In genomic region chr19:38224014-38224862, GRCh38 we compare ENCODE assay signal across 1 cellular context.
TF ChIP-seq lines count a peak whose summit lies in the region.

Gene DPF1, minus strand, starts transcription at chr19:38224222. Its CDS starts 80 bp downstream, at chr19:38224142.

TF ChIP-seq in K562, 482 proteins besides CTCF, POLR2A, EP300 and RAD21 (continued from another document and continues in another):
- TF ChIP-seq MTF1 (CRISPR knock-in tag; IDR thresholded peaks at IDR 0.05; ENCODE audit: borderline replicate concordance) (no peak), ZNF3 (CRISPR knock-in tag; IDR thresholded peaks at IDR 0.05) (no peak), ATF1 (CRISPR knock-in tag; IDR thresholded peaks at IDR 0.05) (no peak), ATF1 (tag; IDR thresholded peaks at IDR 0.05) (peak; percentile 79), PML (IDR thresholded peaks at IDR 0.05; ENCODE audit: low read length) (no peak), ETS2 (tag; IDR thresholded peaks at IDR 0.05; ENCODE audit: borderline replicate concordance, poor library complexity, severe bottlenecking) (no peak), SIN3A (IDR thresholded peaks at IDR 0.05; ENCODE audit: borderline replicate concordance in 2 of 2, control insufficient read depth in 1 of 2, low read depth in 2 of 2, low read length in 2 of 2) (peak; percentile 44 to 54; a peak in 1 of 4 replicates), MTA2 (IDR thresholded peaks at IDR 0.05; ENCODE audit: low read depth) (peak; percentile 32), KAT8 (IDR thresholded peaks at IDR 0.05; ENCODE audit: low read depth) (no peak), KLF1 (tag; IDR thresholded peaks at IDR 0.05) (no peak), ZNF561 (CRISPR knock-in tag; conservative IDR thresholded peaks at IDR 0.05) (no peak), ZHX1 (conservative IDR thresholded peaks at IDR 0.05; ENCODE audit: low read length) (no peak), ZNF124 (CRISPR knock-in tag; IDR thresholded peaks at IDR 0.05) (no peak), ETV6 (IDR thresholded peaks at IDR 0.05; ENCODE audit: borderline replicate concordance in 1 of 2, low read depth in 2 of 2, low read length in 1 of 2) (no peak), ETV6 (CRISPR knock-in tag; IDR thresholded peaks at IDR 0.05; ENCODE audit: borderline replicate concordance) (no peak), MCM5 (IDR thresholded peaks at IDR 0.05; ENCODE audit: low read depth) (no peak), HDAC1 (IDR thresholded peaks at IDR 0.05) (peak in 1 of 2 experiments; percentile 96; a peak in 2 of 4 replicates), SMARCC2 (IDR thresholded peaks at IDR 0.05; ENCODE audit: low read depth) (no peak), XRCC5 (IDR thresholded peaks at IDR 0.05; ENCODE audit: low read depth, low read length) (no peak), ZNF184 (CRISPR knock-in tag; IDR thresholded peaks at IDR 0.05) (no peak), BDP1 (IDR thresholded peaks at IDR 0.05; ENCODE audit: insufficient read depth, insufficient read length) (no peak), TBL1XR1 (IDR thresholded peaks at IDR 0.05; ENCODE audit: low read length in 2 of 2) (no peak), ZNF408 (CRISPR knock-in tag; IDR thresholded peaks at IDR 0.05; ENCODE audit: low read depth) (no peak), DMBX1 (CRISPR knock-in tag; IDR thresholded peaks at IDR 0.05; ENCODE audit: borderline replicate concordance) (no peak), ZNF175 (CRISPR knock-in tag; IDR thresholded peaks at IDR 0.05; ENCODE audit: low read depth) (no peak), PCBP1 (IDR thresholded peaks at IDR 0.05; ENCODE audit: low read depth, low read length, poor library complexity, severe bottlenecking) (peak; percentile 29), HMBOX1 (IDR thresholded peaks at IDR 0.05) (no peak), TRIM25 (IDR thresholded peaks at IDR 0.05; ENCODE audit: borderline replicate concordance) (no peak), MTA1 (IDR thresholded peaks at IDR 0.05; ENCODE audit: borderline replicate concordance) (peak; percentile 87), MTA3 (IDR thresholded peaks at IDR 0.05; ENCODE audit: borderline replicate concordance) (peak; percentile 67; the same call in 1 of the 2 replicates), E2F3 (CRISPR knock-in tag; IDR thresholded peaks at IDR 0.05) (no peak), PPARD (CRISPR knock-in tag; IDR thresholded peaks at IDR 0.05) (no peak), RNF2 (IDR thresholded peaks at IDR 0.05) (no peak), CBFB (CRISPR knock-in tag; IDR thresholded peaks at IDR 0.05) (no peak)
- TF ChIP-seq, protein P1, sequence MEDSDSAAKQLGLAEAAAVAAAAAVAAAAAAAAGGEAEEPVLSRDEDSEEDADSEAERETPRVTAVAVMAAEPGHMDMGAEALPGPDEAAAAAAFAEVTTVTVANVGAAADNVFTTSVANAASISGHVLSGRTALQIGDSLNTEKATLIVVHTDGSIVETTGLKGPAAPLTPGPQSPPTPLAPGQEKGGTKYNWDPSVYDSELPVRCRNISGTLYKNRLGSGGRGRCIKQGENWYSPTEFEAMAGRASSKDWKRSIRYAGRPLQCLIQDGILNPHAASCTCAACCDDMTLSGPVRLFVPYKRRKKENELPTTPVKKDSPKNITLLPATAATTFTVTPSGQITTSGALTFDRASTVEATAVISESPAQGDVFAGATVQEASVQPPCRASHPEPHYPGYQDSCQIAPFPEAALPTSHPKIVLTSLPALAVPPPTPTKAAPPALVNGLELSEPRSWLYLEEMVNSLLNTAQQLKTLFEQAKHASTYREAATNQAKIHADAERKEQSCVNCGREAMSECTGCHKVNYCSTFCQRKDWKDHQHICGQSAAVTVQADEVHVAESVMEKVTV (CRISPR knock-in tag; IDR thresholded peaks at IDR 0.05), result no peak
- TF ChIP-seq, protein P2, sequence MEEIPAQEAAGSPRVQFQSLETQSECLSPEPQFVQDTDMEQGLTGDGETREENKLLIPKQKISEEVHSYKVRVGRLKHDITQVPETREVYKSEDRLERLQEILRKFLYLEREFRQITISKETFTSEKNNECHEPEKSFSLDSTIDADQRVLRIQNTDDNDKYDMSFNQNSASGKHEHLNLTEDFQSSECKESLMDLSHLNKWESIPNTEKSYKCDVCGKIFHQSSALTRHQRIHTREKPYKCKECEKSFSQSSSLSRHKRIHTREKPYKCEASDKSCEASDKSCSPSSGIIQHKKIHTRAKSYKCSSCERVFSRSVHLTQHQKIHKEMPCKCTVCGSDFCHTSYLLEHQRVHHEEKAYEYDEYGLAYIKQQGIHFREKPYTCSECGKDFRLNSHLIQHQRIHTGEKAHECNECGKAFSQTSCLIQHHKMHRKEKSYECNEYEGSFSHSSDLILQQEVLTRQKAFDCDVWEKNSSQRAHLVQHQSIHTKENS (CRISPR knock-in tag; IDR thresholded peaks at IDR 0.05), result no peak
- TF ChIP-seq, protein P3, sequence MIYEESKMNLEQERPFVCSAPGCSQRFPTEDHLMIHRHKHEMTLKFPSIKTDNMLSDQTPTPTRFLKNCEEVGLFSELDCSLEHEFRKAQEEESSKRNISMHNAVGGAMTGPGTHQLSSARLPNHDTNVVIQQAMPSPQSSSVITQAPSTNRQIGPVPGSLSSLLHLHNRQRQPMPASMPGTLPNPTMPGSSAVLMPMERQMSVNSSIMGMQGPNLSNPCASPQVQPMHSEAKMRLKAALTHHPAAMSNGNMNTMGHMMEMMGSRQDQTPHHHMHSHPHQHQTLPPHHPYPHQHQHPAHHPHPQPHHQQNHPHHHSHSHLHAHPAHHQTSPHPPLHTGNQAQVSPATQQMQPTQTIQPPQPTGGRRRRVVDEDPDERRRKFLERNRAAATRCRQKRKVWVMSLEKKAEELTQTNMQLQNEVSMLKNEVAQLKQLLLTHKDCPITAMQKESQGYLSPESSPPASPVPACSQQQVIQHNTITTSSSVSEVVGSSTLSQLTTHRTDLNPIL (CRISPR knock-in tag; IDR thresholded peaks at IDR 0.05), result no peak
- TF ChIP-seq, protein P4, sequence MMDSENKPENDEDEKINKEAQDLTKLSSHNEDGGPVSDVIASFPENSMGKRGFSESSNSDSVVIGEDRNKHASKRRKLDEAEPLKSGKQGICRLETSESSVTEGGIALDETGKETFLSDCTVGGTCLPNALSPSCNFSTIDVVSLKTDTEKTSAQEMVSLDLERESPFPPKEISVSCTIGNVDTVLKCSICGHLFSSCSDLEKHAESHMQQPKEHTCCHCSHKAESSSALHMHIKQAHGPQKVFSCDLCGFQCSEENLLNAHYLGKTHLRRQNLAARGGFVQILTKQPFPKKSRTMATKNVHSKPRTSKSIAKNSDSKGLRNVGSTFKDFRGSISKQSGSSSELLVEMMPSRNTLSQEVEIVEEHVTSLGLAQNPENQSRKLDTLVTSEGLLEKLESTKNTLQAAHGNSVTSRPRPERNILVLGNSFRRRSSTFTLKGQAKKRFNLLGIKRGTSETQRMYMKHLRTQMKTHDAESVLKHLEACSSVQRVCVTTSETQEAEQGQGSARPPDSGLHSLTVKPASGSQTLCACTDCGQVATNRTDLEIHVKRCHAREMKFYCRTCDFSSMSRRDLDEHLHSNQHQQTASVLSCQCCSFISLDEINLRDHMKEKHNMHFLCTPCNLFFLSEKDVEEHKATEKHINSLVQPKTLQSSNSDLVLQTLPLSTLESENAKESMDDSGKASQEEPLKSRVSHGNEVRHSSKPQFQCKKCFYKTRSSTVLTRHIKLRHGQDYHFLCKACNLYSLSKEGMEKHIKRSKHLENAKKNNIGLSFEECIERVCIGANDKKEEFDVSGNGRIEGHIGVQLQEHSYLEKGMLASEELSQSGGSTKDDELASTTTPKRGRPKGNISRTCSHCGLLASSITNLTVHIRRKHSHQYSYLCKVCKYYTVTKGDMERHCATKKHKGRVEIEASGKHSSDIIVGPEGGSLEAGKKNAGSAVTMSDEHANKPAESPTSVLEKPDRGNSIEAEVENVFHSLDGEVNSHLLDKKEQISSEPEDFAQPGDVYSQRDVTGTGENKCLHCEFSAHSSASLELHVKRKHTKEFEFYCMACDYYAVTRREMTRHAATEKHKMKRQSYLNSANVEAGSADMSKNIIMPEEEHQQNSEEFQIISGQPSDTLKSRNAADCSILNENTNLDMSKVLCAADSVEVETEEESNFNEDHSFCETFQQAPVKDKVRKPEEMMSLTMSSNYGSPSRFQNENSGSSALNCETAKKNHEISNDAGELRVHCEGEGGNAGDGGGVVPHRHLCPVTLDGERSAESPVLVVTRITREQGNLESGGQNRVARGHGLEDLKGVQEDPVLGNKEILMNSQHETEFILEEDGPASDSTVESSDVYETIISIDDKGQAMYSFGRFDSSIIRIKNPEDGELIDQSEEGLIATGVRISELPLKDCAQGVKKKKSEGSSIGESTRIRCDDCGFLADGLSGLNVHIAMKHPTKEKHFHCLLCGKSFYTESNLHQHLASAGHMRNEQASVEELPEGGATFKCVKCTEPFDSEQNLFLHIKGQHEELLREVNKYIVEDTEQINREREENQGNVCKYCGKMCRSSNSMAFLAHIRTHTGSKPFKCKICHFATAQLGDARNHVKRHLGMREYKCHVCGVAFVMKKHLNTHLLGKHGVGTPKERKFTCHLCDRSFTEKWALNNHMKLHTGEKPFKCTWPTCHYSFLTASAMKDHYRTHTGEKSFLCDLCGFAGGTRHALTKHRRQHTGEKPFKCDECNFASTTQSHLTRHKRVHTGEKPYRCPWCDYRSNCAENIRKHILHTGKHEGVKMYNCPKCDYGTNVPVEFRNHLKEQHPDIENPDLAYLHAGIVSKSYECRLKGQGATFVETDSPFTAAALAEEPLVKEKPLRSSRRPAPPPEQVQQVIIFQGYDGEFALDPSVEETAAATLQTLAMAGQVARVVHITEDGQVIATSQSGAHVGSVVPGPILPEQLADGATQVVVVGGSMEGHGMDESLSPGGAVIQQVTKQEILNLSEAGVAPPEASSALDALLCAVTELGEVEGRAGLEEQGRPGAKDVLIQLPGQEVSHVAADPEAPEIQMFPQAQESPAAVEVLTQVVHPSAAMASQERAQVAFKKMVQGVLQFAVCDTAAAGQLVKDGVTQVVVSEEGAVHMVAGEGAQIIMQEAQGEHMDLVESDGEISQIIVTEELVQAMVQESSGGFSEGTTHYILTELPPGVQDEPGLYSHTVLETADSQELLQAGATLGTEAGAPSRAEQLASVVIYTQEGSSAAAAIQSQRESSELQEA (IDR thresholded peaks at IDR 0.05; ENCODE audit: low read depth), result no peak
- TF ChIP-seq, protein P5, sequence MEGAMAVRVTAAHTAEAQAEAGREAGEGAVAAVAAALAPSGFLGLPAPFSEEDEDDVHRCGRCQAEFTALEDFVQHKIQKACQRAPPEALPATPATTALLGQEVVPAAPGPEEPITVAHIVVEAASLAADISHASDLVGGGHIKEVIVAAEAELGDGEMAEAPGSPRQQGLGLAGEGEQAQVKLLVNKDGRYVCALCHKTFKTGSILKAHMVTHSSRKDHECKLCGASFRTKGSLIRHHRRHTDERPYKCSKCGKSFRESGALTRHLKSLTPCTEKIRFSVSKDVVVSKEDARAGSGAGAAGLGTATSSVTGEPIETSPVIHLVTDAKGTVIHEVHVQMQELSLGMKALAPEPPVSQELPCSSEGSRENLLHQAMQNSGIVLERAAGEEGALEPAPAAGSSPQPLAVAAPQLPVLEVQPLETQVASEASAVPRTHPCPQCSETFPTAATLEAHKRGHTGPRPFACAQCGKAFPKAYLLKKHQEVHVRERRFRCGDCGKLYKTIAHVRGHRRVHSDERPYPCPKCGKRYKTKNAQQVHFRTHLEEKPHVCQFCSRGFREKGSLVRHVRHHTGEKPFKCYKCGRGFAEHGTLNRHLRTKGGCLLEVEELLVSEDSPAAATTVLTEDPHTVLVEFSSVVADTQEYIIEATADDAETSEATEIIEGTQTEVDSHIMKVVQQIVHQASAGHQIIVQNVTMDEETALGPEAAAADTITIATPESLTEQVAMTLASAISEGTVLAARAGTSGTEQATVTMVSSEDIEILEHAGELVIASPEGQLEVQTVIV (CRISPR knock-in tag; IDR thresholded peaks at IDR 0.05; ENCODE audit: borderline replicate concordance), result no peak
- TF ChIP-seq, protein P6, sequence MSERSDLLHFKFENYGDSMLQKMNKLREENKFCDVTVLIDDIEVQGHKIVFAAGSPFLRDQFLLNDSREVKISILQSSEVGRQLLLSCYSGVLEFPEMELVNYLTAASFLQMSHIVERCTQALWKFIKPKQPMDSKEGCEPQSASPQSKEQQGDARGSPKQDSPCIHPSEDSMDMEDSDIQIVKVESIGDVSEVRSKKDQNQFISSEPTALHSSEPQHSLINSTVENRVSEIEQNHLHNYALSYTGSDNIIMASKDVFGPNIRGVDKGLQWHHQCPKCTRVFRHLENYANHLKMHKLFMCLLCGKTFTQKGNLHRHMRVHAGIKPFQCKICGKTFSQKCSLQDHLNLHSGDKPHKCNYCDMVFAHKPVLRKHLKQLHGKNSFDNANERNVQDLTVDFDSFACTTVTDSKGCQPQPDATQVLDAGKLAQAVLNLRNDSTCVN (CRISPR knock-in tag; IDR thresholded peaks at IDR 0.05), result no peak
